ENCODE assay signal across 1 cellular context in genomic region chr10:8054498-8055407, GRCh38.
TF ChIP-seq lines count a peak whose summit lies in the region.

Gene GATA3, plus strand, starts transcription at chr10:8054688. Its CDS starts 968 bp downstream, at chr10:8055656.

TF ChIP-seq in K562, 482 proteins besides CTCF, POLR2A, EP300 and RAD21 (continued from another document):
- TF ChIP-seq E4F1 (CRISPR knock-in tag; IDR thresholded peaks at IDR 0.05; ENCODE audit: borderline replicate concordance) (no peak), U2AF2 (optimal IDR thresholded peaks at IDR 0.05; ENCODE audit: low read depth, low read length) (no peak), DIDO1 (tag; IDR thresholded peaks at IDR 0.05; ENCODE audit: low read depth) (no peak), UBTF (IDR thresholded peaks at IDR 0.05; ENCODE audit: borderline replicate concordance in 1 of 2, low read depth in 2 of 2, low read length in 2 of 2) (no peak), ZNF384 (IDR thresholded peaks at IDR 0.05; ENCODE audit: low read depth, low read length) (no peak)
